ENCODE assay signal across 6 cellular contexts in genomic region chr17:69685150-69685549, GRCh38.
DNase-seq lines count a peak whose midpoint lies in the region; FAIRE-seq and TF ChIP-seq lines count a peak whose summit lies in the region.
"Not testable (repeated sequence)": the region's sequence is repeated elsewhere in the genome, so short reads cannot be mapped to it uniquely, and the experiment has no call there.

No MANE protein-coding gene starts in this region.

- TF ChIP-seq CTCF in HFFc6 (IDR thresholded peaks at IDR 0.05); bronchial epithelial cell (IDR thresholded peaks at IDR 0.05; ENCODE audit: insufficient read depth, low read length, severe bottlenecking); fibroblast of mammary gland (conservative IDR thresholded peaks at IDR 0.05; ENCODE audit: control insufficient read depth, insufficient read depth, low read depth, low read length): not testable (repeated sequence)

- not testable (repeated sequence) for H3K4me3 ChIP-seq in bronchial epithelial cell (ENCODE audit: low read depth, low read length); fibroblast of mammary gland (ENCODE audit: control insufficient read depth, low read depth, low read length)

- H3K27me3 Mint-ChIP-seq in HFFc6 (ENCODE audit: insufficient read depth), result not testable (repeated sequence)

- not testable (repeated sequence) for H3K27me3 ChIP-seq in bronchial epithelial cell (ENCODE audit: control insufficient read depth, insufficient read depth, low read length)

- FAIRE-seq in bronchial epithelial cell (lab: Jason Lieb, UNC), result not testable (repeated sequence)

- peaks cover 27% of the 10 kb centered on the region for H3K4me1 Mint-ChIP-seq in HFFc6 (ENCODE audit: low read depth)

- not testable (repeated sequence) for H3K36me3 ChIP-seq in bronchial epithelial cell (ENCODE audit: control insufficient read depth, insufficient read depth, low read length)

- DNase-seq in EL (peak; percentile 11), HFFc6 (peak; percentile 23), RPMI7951 (ENCODE audit: low read depth) (peak; percentile 24), bronchial epithelial cell (ENCODE audit: low read depth) (peak; percentile 7), fibroblast of mammary gland (ENCODE audit: low read depth) (peak; percentile 22), iris pigment epithelial cell (ENCODE audit: low read depth) (peak; percentile 24)

- H3K36me3 Mint-ChIP-seq in HFFc6 (ENCODE audit: low read depth), result not testable (repeated sequence)

- not testable (repeated sequence) for H3K27ac Mint-ChIP-seq in HFFc6

- H3K9me3 Mint-ChIP-seq in HFFc6, result not testable (repeated sequence)

- H3K4me3 Mint-ChIP-seq in HFFc6, result not testable (repeated sequence)
